Comparison of ENCODE assay signal across 8 cellular contexts in the genomic region with DNA sequence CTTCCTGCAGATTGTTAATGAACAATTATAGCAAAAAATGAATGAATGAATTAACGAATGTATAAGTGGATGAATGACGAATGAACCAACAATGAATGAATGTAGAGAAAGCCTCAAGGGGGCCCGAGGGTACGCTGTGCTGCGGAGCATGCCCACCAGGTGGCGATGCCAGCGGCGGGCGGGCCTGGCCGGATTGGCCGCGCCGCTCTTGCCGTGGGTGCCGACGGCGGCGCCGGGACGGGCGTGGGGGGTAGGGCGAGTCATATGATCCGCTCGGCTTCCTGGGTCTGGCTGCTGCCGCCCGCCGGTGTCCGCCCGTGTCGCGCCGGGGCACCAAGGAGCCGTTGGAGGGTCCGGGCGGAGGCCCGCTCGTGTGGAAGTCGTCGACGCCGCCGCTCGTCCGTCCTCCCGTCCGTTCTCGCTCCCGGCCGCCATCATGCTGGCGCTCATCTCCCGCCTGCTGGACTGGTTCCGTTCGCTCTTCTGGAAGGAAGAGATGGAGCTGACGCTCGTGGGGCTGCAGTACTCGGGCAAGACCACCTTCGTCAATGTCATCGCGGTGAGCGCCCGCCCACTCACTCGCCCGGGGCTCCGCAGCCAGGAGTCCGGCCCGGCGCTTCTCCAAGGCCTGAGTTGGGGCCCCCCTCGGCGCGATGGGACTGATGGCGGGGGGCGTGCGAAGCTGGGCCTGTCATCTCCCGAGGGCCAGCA. TPM values are rescaled to one million over a fixed set of nuclear protein-coding genes. Genes with fewer than 3 reads are reported as not detected.
DNase-seq lines count a peak whose midpoint lies in the region; ATAC-seq and TF ChIP-seq lines count a peak whose summit lies in the region.

A gene (plus strand): TSS at position 263 of the 711 bp plus-strand sequence. CDS start 174 bp downstream, at position 437.

- 1% methylated on average over 42 to 57 of the region's 74 CpGs for WGBS in GM23248 (ENCODE audit: low coverage in 1 of 2, low lambda C conversion rate in 2 of 2, missing lambda C conversion rate in 2 of 2), 2 experiments

- peak within 1 kb of the TSS; percentile 99 for H3K9ac ChIP-seq in GM23248

- peak within 1 kb of the TSS; percentile 64 for H2AFZ ChIP-seq in GM23248
- H2AFZ ChIP-seq in neuron (ENCODE audit: low read depth, low read length): peak within 1 kb of the TSS; percentile 47

- peak; percentile 84 for ATAC-seq in foreskin keratinocyte

- DNase-seq in GDM1 (lab: John Stamatoyannopoulos, UW) (peak; percentile 80), GM23248 (peak; percentile 95), Kasumi-1 (lab: John Stamatoyannopoulos, UW) (peak; percentile 78 to 85), SJCRH30 (peak; percentile 86 to 88), foreskin keratinocyte (peak; percentile 61 to 82), stromal cell of bone marrow (ENCODE audit: low read depth) (peak; percentile 74)
- peak; percentile 86 for DNase-seq in activated gamma-delta T cell treated with anti-CD3 and anti-CD28 coated beads, Interleukin-2, amount 50 U/mL, for 16 hours (ENCODE audit: low read depth)

- H3K27me3 ChIP-seq in GM23248 (replicated peaks; ENCODE audit: insufficient read depth): no peaks in the 10 kb centered on the region
- H3K27me3 ChIP-seq in SJCRH30: no peaks in the 10 kb centered on the region
- no peaks in the 10 kb centered on the region for H3K27me3 ChIP-seq in foreskin keratinocyte
- H3K27me3 ChIP-seq in neuron (ENCODE audit: insufficient read depth, low read length): no peaks in the 10 kb centered on the region

- H3K36me3 ChIP-seq in GM23248 (ENCODE audit: low read depth) (no peaks in the 10 kb centered on the region), SJCRH30 (0 out of 2 replicates have a peak, but pooled peaks cover 3% of the 10 kb centered on the region), neuron (ENCODE audit: insufficient read depth, low read length) (peaks cover 3% of the 10 kb centered on the region)

- H3K9me3 ChIP-seq in GM23248 (ENCODE audit: low read depth) (no peaks in the 10 kb centered on the region), SJCRH30 (replicated peaks) (no peaks in the 10 kb centered on the region), neuron (ENCODE audit: low read length) (no peaks in the 10 kb centered on the region)

- peak within 1 kb of the TSS; percentile 78 for H3K4me2 ChIP-seq in GM23248 (ENCODE audit: unreplicated experiment)

- no peaks in the 10 kb centered on the region for H3K9me2 ChIP-seq in GM23248 (ENCODE audit: insufficient read depth)

- peak within 1 kb of the TSS; percentile 92 for H3K27ac ChIP-seq in GM23248
- H3K27ac ChIP-seq in SJCRH30: peak within 1 kb of the TSS; percentile 62
- peak within 1 kb of the TSS; percentile 89 for H3K27ac ChIP-seq in foreskin keratinocyte

- H3K79me2 ChIP-seq in GM23248 (ENCODE audit: insufficient read depth): peaks cover 55% of the 10 kb centered on the region

- H3F3A ChIP-seq in GM23248 (ENCODE audit: insufficient read depth): peaks cover 8% of the 10 kb centered on the region

- H4K20me1 ChIP-seq in GM23248 (ENCODE audit: insufficient read depth): 0 out of 2 replicates have a peak, but pooled peaks cover 4% of the 10 kb centered on the region

- in situ Hi-C loops in GM23248 (cut with MboI): no loop called here

- TF ChIP-seq CTCF in foreskin keratinocyte (conservative IDR thresholded peaks at IDR 0.05): peak; percentile 100

- H3K4me1 ChIP-seq in GM23248 (ENCODE audit: insufficient read depth) (peaks cover 30% of the 10 kb centered on the region), SJCRH30 (peaks cover 4% of the 10 kb centered on the region; the same call in 1 of the 2 replicates), foreskin keratinocyte (peaks cover 19% of the 10 kb centered on the region), neuron (ENCODE audit: insufficient read depth, low read length) (peaks cover 17% of the 10 kb centered on the region)

- H3K4me3 ChIP-seq in GM23248: peak within 1 kb of the TSS; percentile 93
- H3K4me3 ChIP-seq in SJCRH30: peak within 1 kb of the TSS; percentile 81
- H3K4me3 ChIP-seq in neuron (ENCODE audit: low read length): peak within 1 kb of the TSS; percentile 91

RNA-seq across cellular contexts. Expression of the gene that starts here (rescaled TPM):
- 47.2 and 57.3 TPM in 2 replicates for total RNA-seq in GM23248 (2014; rRNA removed; shearing (Covaris generic))
- 72.0 and 72.9 TPM in 2 replicates for polyA plus RNA-seq in GM23248 (2016; fragmentation: Nextera tagmentation; extraction: Ambion mirVana)
- 46.4 and 46.9 TPM in 2 replicates for total RNA-seq in SJCRH30 (2014; rRNA removed; shearing (Covaris generic))
- 54.6 and 64.3 TPM in 2 replicates for total RNA-seq in foreskin keratinocyte
- polyA plus RNA-seq in foreskin keratinocyte: 32.8 and 33.5 TPM in 2 replicates

Comparison
In these comparisons a context has a peak if more than half of its experiments do, and no peak if none do; other contexts are left out.
1. Peak in every context shown above with its lines: DNase-seq, ATAC-seq, H3K4me3 ChIP-seq and H3K27ac ChIP-seq.